ENCODE assay signal across 11 cellular contexts in the genomic region with DNA sequence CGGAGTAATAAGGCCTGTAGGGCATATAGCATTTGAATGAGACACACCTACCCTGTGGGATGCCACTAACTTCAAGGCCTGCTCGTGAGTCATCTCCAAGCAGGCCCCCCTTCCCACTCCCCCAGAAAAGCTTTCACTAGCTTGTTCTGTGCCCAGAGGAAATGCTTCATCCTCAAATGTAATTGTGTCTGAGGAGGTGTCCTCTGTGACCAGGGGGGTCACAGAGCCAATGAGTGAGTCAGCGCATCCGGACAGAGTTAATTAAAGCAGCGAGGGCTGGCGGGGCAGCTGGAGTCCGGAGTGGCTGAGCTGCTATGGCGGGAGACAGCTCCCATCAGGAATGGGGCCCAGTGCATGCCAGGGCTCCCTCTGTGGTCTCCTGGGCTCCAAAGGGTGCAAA. TPM values are rescaled to one million over a fixed set of nuclear protein-coding genes. Genes with fewer than 3 reads are reported as not detected.
DNase-seq lines count a peak whose midpoint lies in the region; ATAC-seq and TF ChIP-seq lines count a peak whose summit lies in the region.
"Had no signal": no experiment of that assay in that cellular context is flagged by ENCODE, and none has a peak within 500 bp of the region (broad histone marks: within the 10 kb centered on the region; RNA-seq: fewer than 3 reads in every experiment).

No MANE protein-coding gene starts in this region.

- TF ChIP-seq CTCF in GM23338 (conservative IDR thresholded peaks at IDR 0.05; ENCODE audit: low read depth in 2 of 2) (no peak), endothelial cell (IDR thresholded peaks at IDR 0.05; ENCODE audit: unreplicated experiment) (no peak)

- H4K20me1 ChIP-seq in GM23338 (replicated peaks; ENCODE audit: insufficient read depth), result no peaks in the 10 kb centered on the region

- H3K9me3 Mint-ChIP-seq in GM23338 (no peaks in the 10 kb centered on the region), endothelial cell (ENCODE audit: unreplicated experiment) (no peaks in the 10 kb centered on the region)
- peaks cover 0 to under 1% of the 10 kb centered on the region in 2 donors for H3K9me3 Mint-ChIP-seq in stimulated activated naive B cell treated with anti-CD40 and anti-IgM and Interleukin-4, amounts not matched to agents 10 μg/mL and 1 μg/mL and 100 μg/mL, for 72 hours
- H3K9me3 Mint-ChIP-seq: naive B cell had no signal

- no peaks in the 10 kb centered on the region for H3K36me3 ChIP-seq in GM23338 (ENCODE audit: insufficient read depth)

- no peak overlapping the region for H3K27ac ChIP-seq in GM23338 (ENCODE audit: low read depth)

- H3K4me1 ChIP-seq in GM23338 (ENCODE audit: insufficient read depth), result no peaks in the 10 kb centered on the region; the same call in 1 of the 2 replicates

- H3K4me2 ChIP-seq in GM23338, result no peak overlapping the region

- DNase-seq in GM23338 (ENCODE audit: low spot score) (peak; percentile 8), SHP77 (lab: John Stamatoyannopoulos, UW) (peak; percentile 43 to 51), fibroblast of the conjunctiva (ENCODE audit: low read depth) (peak; percentile 6), non-pigmented ciliary epithelial cell (ENCODE audit: low read depth) (peak; percentile 30), endothelial cell (ENCODE audit: low spot score) (no peak), HUDEP-2 (lab: John Stamatoyannopoulos, UW; ENCODE audit: unreplicated experiment in 76 of 76) (no peak)
- DNase-seq in stimulated activated naive B cell treated with anti-CD40 and anti-IgM and Interleukin-4, amounts not matched to agents 10 μg/mL and 1 μg/mL and 100 μg/mL, for 72 hours, result no peak
- DNase-seq: activated T-cell treated with anti-CD3 and anti-CD28 coated beads, Interleukin-2, amount 50 U/mL, for 1 hour; naive B cell; SIG-M5 had no signal

- H3K27me3 Mint-ChIP-seq in GM23338 (ENCODE audit: insufficient read depth, low read depth, poor library complexity) (peaks cover 9% of the 10 kb centered on the region), endothelial cell (ENCODE audit: unreplicated experiment) (peaks cover 2% of the 10 kb centered on the region)
- H3K27me3 Mint-ChIP-seq in stimulated activated naive B cell treated with anti-CD40 and anti-IgM and Interleukin-4, amounts not matched to agents 10 μg/mL and 1 μg/mL and 100 μg/mL, for 72 hours, result peaks cover 34 to 35% of the 10 kb centered on the region in 2 donors

- H3K36me3 Mint-ChIP-seq in GM23338 (ENCODE audit: low read depth) (no peaks in the 10 kb centered on the region), endothelial cell (ENCODE audit: low read depth, unreplicated experiment) (no peaks in the 10 kb centered on the region)
- H3K36me3 Mint-ChIP-seq in stimulated activated naive B cell treated with anti-CD40 and anti-IgM and Interleukin-4, amounts not matched to agents 10 μg/mL and 1 μg/mL and 100 μg/mL, for 72 hours, result no peaks in the 10 kb centered on the region
- H3K36me3 Mint-ChIP-seq: naive B cell had no signal

- H3K4me3 ChIP-seq in GM23338, result no peak overlapping the region

- peaks cover 12% of the 10 kb centered on the region for H3K27me3 ChIP-seq in GM23338 (ENCODE audit: insufficient read depth)

- no peak; the same call in 2 of the 3 replicates for ATAC-seq in GM23338
- no peak for ATAC-seq in GM19035 (IDR thresholded peaks at IDR 0.05; ENCODE audit: unreplicated experiment)
- no peak for ATAC-seq in stimulated activated naive B cell treated with anti-CD40 and anti-IgM and Interleukin-4, amounts not matched to agents 10 μg/mL and 1 μg/mL and 100 μg/mL, for 72 hours (replicated peaks)

- H3K9me2 ChIP-seq in GM23338 (ENCODE audit: insufficient read depth), result no peaks in the 10 kb centered on the region

- H3K4me3 Mint-ChIP-seq in GM23338 (no peak overlapping the region), endothelial cell (ENCODE audit: unreplicated experiment) (no peak overlapping the region)
- no peak overlapping the region for H3K4me3 Mint-ChIP-seq in stimulated activated naive B cell treated with anti-CD40 and anti-IgM and Interleukin-4, amounts not matched to agents 10 μg/mL and 1 μg/mL and 100 μg/mL, for 72 hours
- H3K4me3 Mint-ChIP-seq: naive B cell had no signal

- no peak overlapping the region for H2AFZ ChIP-seq in GM23338

- H3K4me1 Mint-ChIP-seq in GM23338 (peaks cover 18% of the 10 kb centered on the region), endothelial cell (ENCODE audit: unreplicated experiment) (peaks cover 15% of the 10 kb centered on the region)
- peaks cover 0 to 4% of the 10 kb centered on the region in 2 donors for H3K4me1 Mint-ChIP-seq in stimulated activated naive B cell treated with anti-CD40 and anti-IgM and Interleukin-4, amounts not matched to agents 10 μg/mL and 1 μg/mL and 100 μg/mL, for 72 hours

- H3K27ac Mint-ChIP-seq in GM23338 (0 out of 2 replicates have a peak overlapping the region, but pooled peaks have one; percentile 29), endothelial cell (ENCODE audit: unreplicated experiment) (no peak overlapping the region)
- no peak overlapping the region for H3K27ac Mint-ChIP-seq in stimulated activated naive B cell treated with anti-CD40 and anti-IgM and Interleukin-4, amounts not matched to agents 10 μg/mL and 1 μg/mL and 100 μg/mL, for 72 hours
- H3K27ac Mint-ChIP-seq: naive B cell had no signal

- H3K79me2 ChIP-seq in GM23338 (replicated peaks; ENCODE audit: insufficient read depth), result no peaks in the 10 kb centered on the region

- no peaks in the 10 kb centered on the region for H3F3A ChIP-seq in GM23338 (replicated peaks; ENCODE audit: low read depth)

TF ChIP-seq in GM23338, 12 proteins besides CTCF, POLR2A, EP300 and RAD21 (continues in another document):
- no peak for TF ChIP-seq POLR2AphosphoS5 (IDR thresholded peaks at IDR 0.05; ENCODE audit: low read depth)
- no peak for TF ChIP-seq ZNF114 (CRISPR knock-in tag; IDR thresholded peaks at IDR 0.05)
- TF ChIP-seq, protein P1, sequence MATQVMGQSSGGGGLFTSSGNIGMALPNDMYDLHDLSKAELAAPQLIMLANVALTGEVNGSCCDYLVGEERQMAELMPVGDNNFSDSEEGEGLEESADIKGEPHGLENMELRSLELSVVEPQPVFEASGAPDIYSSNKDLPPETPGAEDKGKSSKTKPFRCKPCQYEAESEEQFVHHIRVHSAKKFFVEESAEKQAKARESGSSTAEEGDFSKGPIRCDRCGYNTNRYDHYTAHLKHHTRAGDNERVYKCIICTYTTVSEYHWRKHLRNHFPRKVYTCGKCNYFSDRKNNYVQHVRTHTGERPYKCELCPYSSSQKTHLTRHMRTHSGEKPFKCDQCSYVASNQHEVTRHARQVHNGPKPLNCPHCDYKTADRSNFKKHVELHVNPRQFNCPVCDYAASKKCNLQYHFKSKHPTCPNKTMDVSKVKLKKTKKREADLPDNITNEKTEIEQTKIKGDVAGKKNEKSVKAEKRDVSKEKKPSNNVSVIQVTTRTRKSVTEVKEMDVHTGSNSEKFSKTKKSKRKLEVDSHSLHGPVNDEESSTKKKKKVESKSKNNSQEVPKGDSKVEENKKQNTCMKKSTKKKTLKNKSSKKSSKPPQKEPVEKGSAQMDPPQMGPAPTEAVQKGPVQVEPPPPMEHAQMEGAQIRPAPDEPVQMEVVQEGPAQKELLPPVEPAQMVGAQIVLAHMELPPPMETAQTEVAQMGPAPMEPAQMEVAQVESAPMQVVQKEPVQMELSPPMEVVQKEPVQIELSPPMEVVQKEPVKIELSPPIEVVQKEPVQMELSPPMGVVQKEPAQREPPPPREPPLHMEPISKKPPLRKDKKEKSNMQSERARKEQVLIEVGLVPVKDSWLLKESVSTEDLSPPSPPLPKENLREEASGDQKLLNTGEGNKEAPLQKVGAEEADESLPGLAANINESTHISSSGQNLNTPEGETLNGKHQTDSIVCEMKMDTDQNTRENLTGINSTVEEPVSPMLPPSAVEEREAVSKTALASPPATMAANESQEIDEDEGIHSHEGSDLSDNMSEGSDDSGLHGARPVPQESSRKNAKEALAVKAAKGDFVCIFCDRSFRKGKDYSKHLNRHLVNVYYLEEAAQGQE (IDR thresholded peaks at IDR 0.05; ENCODE audit: unreplicated experiment), result no peak
- TF ChIP-seq, protein P2, sequence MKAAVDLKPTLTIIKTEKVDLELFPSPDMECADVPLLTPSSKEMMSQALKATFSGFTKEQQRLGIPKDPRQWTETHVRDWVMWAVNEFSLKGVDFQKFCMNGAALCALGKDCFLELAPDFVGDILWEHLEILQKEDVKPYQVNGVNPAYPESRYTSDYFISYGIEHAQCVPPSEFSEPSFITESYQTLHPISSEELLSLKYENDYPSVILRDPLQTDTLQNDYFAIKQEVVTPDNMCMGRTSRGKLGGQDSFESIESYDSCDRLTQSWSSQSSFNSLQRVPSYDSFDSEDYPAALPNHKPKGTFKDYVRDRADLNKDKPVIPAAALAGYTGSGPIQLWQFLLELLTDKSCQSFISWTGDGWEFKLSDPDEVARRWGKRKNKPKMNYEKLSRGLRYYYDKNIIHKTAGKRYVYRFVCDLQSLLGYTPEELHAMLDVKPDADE (IDR thresholded peaks at IDR 0.05), result no peak
- TF ChIP-seq EZH2 (IDR thresholded peaks at IDR 0.05; ENCODE audit: low read depth, unreplicated experiment), result no peak
- TF ChIP-seq ZNF331 (CRISPR knock-in tag; IDR thresholded peaks at IDR 0.05; ENCODE audit: low read depth), result no peak

RNA-seq across cellular contexts. Expression of a gene that starts 27.0 kb away (rescaled TPM):
- 0.52 and 1.0 TPM in 2 replicates for total RNA-seq in GM23338 (2014; rRNA removed; shearing (Covaris generic))
- 0.09 and 0.31 TPM in 2 replicates for polyA plus RNA-seq in GM23338 (2016; fragmentation: Nextera tagmentation; extraction: Ambion mirVana)
- total RNA-seq in endothelial cell (ENCODE audit: unreplicated experiment), result 0.08 TPM

Comparison
In these comparisons a context has a peak if more than half of its experiments do, and no peak if none do; other contexts are left out.
1. DNase-seq: peak in GM23338 (single experiment), SHP77 (2 of 2), fibroblast of the conjunctiva (single experiment) and non-pigmented ciliary epithelial cell (single experiment); none in endothelial cell (single experiment), HUDEP-2 (0 of 76) and stimulated activated naive B cell treated with anti-CD40 and anti-IgM and Interleukin-4, amounts not matched to agents 10 μg/mL and 1 μg/mL and 100 μg/mL, for 72 hours (single experiment).